In genomic region chr6:106572436-106572835, GRCh38 we compare ENCODE assay signal across 15 cellular contexts.
"Had no signal": no experiment of that assay in that cellular context is flagged by ENCODE, and none has a peak within 500 bp of the region (broad histone marks: within the 10 kb centered on the region; RNA-seq: fewer than 3 reads in every experiment).

No MANE protein-coding gene starts in this region.

- H3K4me1 ChIP-seq: parathyroid adenoma, stomach had no signal

- H3K4me3 ChIP-seq: left lung, spleen, stomach had no signal

- H3K4me3 Mint-ChIP-seq: neural crest cell had no signal

- H3K27me3 ChIP-seq: left lung, spleen, stomach had no signal

- H3K9me3 Mint-ChIP-seq: neural crest cell had no signal

- ATAC-seq: activated CD4-positive, CD25-positive, alpha-beta regulatory T cell treated with anti-CD3 and anti-CD28 coated beads, Interleukin-2, amount 50 U/mL, for 24 hours; left lung; right cardiac atrium had no signal

- DNase-seq: activated gamma-delta T cell; activated T-cell treated with anti-CD3 and anti-CD28 coated beads, Interleukin-2, amount 50 U/mL, for 1 hour; caudate nucleus; cortex of kidney; effector memory CD4-positive, alpha-beta T cell; left lung; right cardiac atrium; spleen; stimulated activated CD4-positive, alpha-beta T cell treated with anti-CD3 and anti-CD28 coated beads, Interleukin-1b, Interleukin-23, amount 100 ng/mL, for 48 hours; stomach; T-helper 2 cell had no signal

- H3K27ac ChIP-seq: epithelial cell of prostate, parathyroid adenoma, spleen, stomach had no signal

- H3K9me3 ChIP-seq: left lung, spleen, stomach had no signal
